Comparison of ENCODE assay signal across 1 cellular context in the genomic region with DNA sequence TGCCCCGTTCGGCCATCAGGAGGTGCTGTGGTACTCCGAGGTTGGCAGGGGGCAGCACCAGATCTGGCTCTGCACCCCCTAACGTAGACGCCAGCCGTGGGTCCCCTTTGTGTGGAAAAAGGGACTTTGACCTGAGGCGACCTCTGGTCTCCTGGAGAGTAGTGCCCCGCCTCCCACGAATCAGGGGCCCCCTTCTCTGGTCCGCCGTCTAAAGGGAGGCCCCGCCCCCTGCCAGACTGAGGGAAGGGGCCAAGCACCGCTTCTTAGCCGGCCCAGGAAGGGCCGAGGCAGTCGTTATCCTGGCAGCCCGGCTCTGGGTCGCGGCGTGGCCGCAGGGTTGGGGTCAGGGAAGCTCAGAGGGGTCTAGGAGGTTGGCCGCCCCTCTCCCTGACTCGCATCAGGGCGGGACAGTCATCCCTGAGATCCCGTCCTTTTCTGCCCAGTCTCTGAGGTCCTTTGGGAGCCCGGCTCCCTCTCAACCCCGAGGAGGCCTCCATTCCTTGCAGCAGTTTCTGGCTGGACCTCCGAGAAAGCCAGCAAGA.
A peak's percentile ranks its signal among the peaks of the same experiment; 100 is the strongest.
TF ChIP-seq lines count a peak whose summit lies in the region.

No MANE protein-coding gene starts in this region.

TF ChIP-seq in HEK293, 187 proteins besides CTCF, POLR2A, EP300 and RAD21 (continued from another document):
- TF ChIP-seq GLIS1 (tag by site-specific recombination; IDR thresholded peaks at IDR 0.05) (peak; percentile 54; the same call in 1 of the 2 replicates), ZNF175 (tag by site-specific recombination; IDR thresholded peaks at IDR 0.05) (no peak), BCL11A (tag by site-specific recombination; IDR thresholded peaks at IDR 0.05; ENCODE audit: low read depth) (no peak)
